22 cellular contexts compared by ENCODE assay signal in the genomic region with DNA sequence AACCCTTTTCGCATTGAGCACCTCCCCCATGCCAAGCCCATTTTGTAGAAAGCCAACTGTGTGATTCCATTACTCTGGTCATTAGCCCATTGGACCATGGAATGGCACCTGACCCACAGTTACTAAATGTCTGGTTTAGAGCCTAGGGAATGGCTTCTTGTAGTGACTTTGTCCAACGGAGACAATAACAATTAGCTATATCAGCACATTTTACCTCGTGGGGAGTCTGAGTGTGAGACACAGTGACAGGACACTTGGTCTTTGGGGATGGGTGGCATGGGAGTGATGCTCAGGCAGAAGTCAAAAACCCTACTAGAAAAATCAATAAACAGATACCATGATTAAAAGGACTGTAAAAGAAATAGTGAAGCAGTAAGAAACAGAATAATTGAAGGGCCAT. TPM values are rescaled to one million over a fixed set of nuclear protein-coding genes. Genes with fewer than 3 reads are reported as not detected.
"Had no signal": no experiment of that assay in that cellular context is flagged by ENCODE, and none has a peak within 500 bp of the region (broad histone marks: within the 10 kb centered on the region; RNA-seq: fewer than 3 reads in every experiment).

No MANE protein-coding gene starts in this region.

- DNase-seq: Karpas-422, KG1, MG63, NCI-H1092, NCI-H1105 treated with DMSO at 0.1 percent for 48 hours, NCI-H1436, NCI-H187, NCI-H2029, NCI-H2081 treated with DMSO at 0.1 percent for 48 hours, NCI-H2171, NCI-H226, NCI-H446, NCI-H510A, NCI-H69, NCI-H774, Right ventricle myocardium superior, RPMI8226, SIG-M5 had no signal

- H3K4me3 ChIP-seq: MG63, SJSA1, SK-N-MC had no signal

- H3K36me3 ChIP-seq: MG63, SJSA1 had no signal

- H3K9me3 ChIP-seq: MG63, SJSA1 had no signal

- H3K27me3 ChIP-seq: MG63 had no signal

- H3K4me1 ChIP-seq: SJSA1 had no signal

- FAIRE-seq: RCC 7860 had no signal

- H3K27ac ChIP-seq: SJSA1, SK-N-MC had no signal

RNA-seq across cellular contexts. Expression of gene SLC10A1, which starts 10.4 kb away (rescaled TPM):
- total RNA-seq: HT-29, Right ventricle myocardium superior, SJSA1 had no signal
